In genomic region chr21:46168238-46168637, GRCh38 we compare ENCODE assay signal across 1 cellular context.
TF ChIP-seq lines count a peak whose summit lies in the region.

No MANE protein-coding gene starts in this region.

TF ChIP-seq in H1, 55 proteins besides CTCF, POLR2A, EP300 and RAD21:
- TF ChIP-seq CHD2 (IDR thresholded peaks at IDR 0.05; ENCODE audit: low read length) = no peak
- TF ChIP-seq HDAC2 (IDR thresholded peaks at IDR 0.05; ENCODE audit: borderline replicate concordance in 1 of 2, low read depth in 2 of 2, low read length in 2 of 2) = no peak
- TF ChIP-seq TCF12 (IDR thresholded peaks at IDR 0.05; ENCODE audit: low read depth, low read length) = no peak
- TF ChIP-seq KDM4A (IDR thresholded peaks at IDR 0.05; ENCODE audit: low read depth, low read length, severe bottlenecking) = no peak
- no peak for TF ChIP-seq SIX5 (IDR thresholded peaks at IDR 0.05; ENCODE audit: low read depth, low read length)
- no peak for TF ChIP-seq SIRT6 (IDR thresholded peaks at IDR 0.05; ENCODE audit: low read length)
- no peak for TF ChIP-seq GABPA (IDR thresholded peaks at IDR 0.05; ENCODE audit: borderline replicate concordance, insufficient read depth, low read length)
- no peak for TF ChIP-seq SIN3A (conservative IDR thresholded peaks at IDR 0.05 in 1 of 2, IDR thresholded peaks at IDR 0.05 in 1 of 2; ENCODE audit: low read depth in 1 of 2, low read length in 2 of 2)
- TF ChIP-seq EZH2 (IDR thresholded peaks at IDR 0.05; ENCODE audit: low read depth, low read length, severe bottlenecking) = no peak
- TF ChIP-seq JUN (IDR thresholded peaks at IDR 0.05; ENCODE audit: low read depth, low read length) = no peak
- TF ChIP-seq SAP30 (IDR thresholded peaks at IDR 0.05; ENCODE audit: insufficient read depth, insufficient replicate concordance, low read length) = no peak
- TF ChIP-seq CHD1 (IDR thresholded peaks at IDR 0.05; ENCODE audit: low read depth, low read length) = no peak
